ENCODE assay signal across 25 cellular contexts in the genomic region with DNA sequence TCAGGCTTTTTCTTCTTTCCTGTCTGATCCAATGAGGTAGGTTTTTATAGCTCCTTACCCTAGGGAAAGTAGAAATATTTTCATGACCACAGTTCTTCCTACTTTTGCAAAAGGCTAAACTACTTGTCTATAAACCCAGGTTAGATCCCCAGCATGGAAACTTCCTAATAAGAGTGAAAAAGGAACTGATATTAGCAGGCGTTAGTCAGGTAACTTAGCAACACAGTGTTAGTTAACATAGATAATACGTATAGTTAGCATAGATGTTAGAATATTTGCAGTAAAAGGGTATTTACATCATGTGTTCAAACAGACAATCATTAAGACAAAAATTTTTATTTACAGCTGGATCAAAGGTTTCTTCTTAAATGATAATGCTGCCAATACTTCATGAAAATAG.
DNase-seq lines count a peak whose midpoint lies in the region; ATAC-seq and TF ChIP-seq lines count a peak whose summit lies in the region.
"Had no signal": no experiment of that assay in that cellular context is flagged by ENCODE, and none has a peak within 500 bp of the region (broad histone marks: within the 10 kb centered on the region; RNA-seq: fewer than 3 reads in every experiment).

No MANE protein-coding gene starts in this region.

- ATAC-seq in HG03280 (IDR thresholded peaks at IDR 0.05; ENCODE audit: unreplicated experiment) (peak; percentile 60), HG03457 (IDR thresholded peaks at IDR 0.05; ENCODE audit: unreplicated experiment) (no peak), GM18498 (IDR thresholded peaks at IDR 0.05; ENCODE audit: unreplicated experiment) (no peak)
- ATAC-seq in stimulated activated memory B cell treated with anti-CD40 and anti-IgM and Interleukin-4, amounts not matched to agents 10 μg/mL and 1 μg/mL and 100 μg/mL, for 72 hours, result peak; percentile 65
- ATAC-seq in activated T-cell treated with anti-CD3 and anti-CD28 coated beads, Interleukin-2, amount 50 U/mL, for 72 hours (replicated peaks in 1 of 2), result no peak
- ATAC-seq: CD8-positive, alpha-beta T cell; HCT116; T-cell had no signal

- peaks cover 14% of the 10 kb centered on the region for H3K4me1 ChIP-seq in OCI-LY3 (ENCODE audit: low read length)
- H3K4me1 ChIP-seq: BLaER1 treated with 17β-estradiol and CSF1 and Interleukin-3, amounts not matched to agents 10 nM and 100 nM had no signal

- TF ChIP-seq CTCF in OCI-LY3 (IDR thresholded peaks at IDR 0.05; ENCODE audit: low read depth, low read length), result no peak

- H3K27ac ChIP-seq in OCI-LY3 (ENCODE audit: low read length), result no peak overlapping the region
- H3K27ac ChIP-seq: 22Rv1; BLaER1 treated with 17β-estradiol and CSF1 and Interleukin-3, amounts not matched to agents 10 nM and 100 nM; PC-9 had no signal

- no peak overlapping the region for H3K4me3 ChIP-seq in OCI-LY3 (ENCODE audit: low read length)
- H3K4me3 ChIP-seq: BLaER1 treated with 17β-estradiol and CSF1 and Interleukin-3, amounts not matched to agents 10 nM and 100 nM; PC-9 had no signal

- no peaks in the 10 kb centered on the region for H3K9me3 Mint-ChIP-seq in stimulated activated memory B cell treated with anti-CD40 and anti-IgM and Interleukin-4, amounts not matched to agents 10 μg/mL and 1 μg/mL and 100 μg/mL, for 72 hours
- H3K9me3 Mint-ChIP-seq in activated T-cell treated with anti-CD3 and anti-CD28 coated beads, Interleukin-2, amount 50 U/mL, for 72 hours, result no peaks in the 10 kb centered on the region
- H3K9me3 Mint-ChIP-seq: CD8-positive, alpha-beta T cell; T-cell had no signal

- peak overlapping the region; percentile 40 for H3K4me2 ChIP-seq in OCI-LY3 (ENCODE audit: low read length)
- H3K4me2 ChIP-seq: BLaER1 treated with 17β-estradiol and CSF1 and Interleukin-3, amounts not matched to agents 10 nM and 100 nM; PC-9 had no signal

- H2AFZ ChIP-seq in OCI-LY3 (ENCODE audit: low read depth, low read length), result no peak overlapping the region
- H2AFZ ChIP-seq: PC-9 had no signal

- H3K4me3 Mint-ChIP-seq in stimulated activated memory B cell treated with anti-CD40 and anti-IgM and Interleukin-4, amounts not matched to agents 10 μg/mL and 1 μg/mL and 100 μg/mL, for 72 hours, result no peak overlapping the region
- no peak overlapping the region for H3K4me3 Mint-ChIP-seq in activated T-cell treated with anti-CD3 and anti-CD28 coated beads, Interleukin-2, amount 50 U/mL, for 72 hours
- H3K4me3 Mint-ChIP-seq: CD8-positive, alpha-beta T cell; T-cell had no signal

- H3K36me3 Mint-ChIP-seq in stimulated activated memory B cell treated with anti-CD40 and anti-IgM and Interleukin-4, amounts not matched to agents 10 μg/mL and 1 μg/mL and 100 μg/mL, for 72 hours, result no peaks in the 10 kb centered on the region
- no peaks in the 10 kb centered on the region for H3K36me3 Mint-ChIP-seq in activated T-cell treated with anti-CD3 and anti-CD28 coated beads, Interleukin-2, amount 50 U/mL, for 72 hours (ENCODE audit: insufficient read depth in 2 of 2)
- H3K36me3 Mint-ChIP-seq: CD8-positive, alpha-beta T cell; T-cell had no signal

- no peaks in the 10 kb centered on the region for H3K9me3 ChIP-seq in OCI-LY3 (ENCODE audit: insufficient read depth, low read length)

- H3K36me3 ChIP-seq in OCI-LY3 (replicated peaks; ENCODE audit: low read depth, low read length), result no peaks in the 10 kb centered on the region
- H3K36me3 ChIP-seq: BLaER1 treated with 17β-estradiol and CSF1 and Interleukin-3, amounts not matched to agents 10 nM and 100 nM had no signal

- no peaks in the 10 kb centered on the region for H3K27me3 Mint-ChIP-seq in stimulated activated memory B cell treated with anti-CD40 and anti-IgM and Interleukin-4, amounts not matched to agents 10 μg/mL and 1 μg/mL and 100 μg/mL, for 72 hours
- peaks cover 11% of the 10 kb centered on the region for H3K27me3 Mint-ChIP-seq in activated T-cell treated with anti-CD3 and anti-CD28 coated beads, Interleukin-2, amount 50 U/mL, for 72 hours (ENCODE audit: low read depth)

- no peak overlapping the region for H3K9ac ChIP-seq in OCI-LY3 (ENCODE audit: low read length)
- H3K9ac ChIP-seq: BLaER1 treated with 17β-estradiol and CSF1 and Interleukin-3, amounts not matched to agents 10 nM and 100 nM had no signal

- no peak overlapping the region for H3K27ac Mint-ChIP-seq in stimulated activated memory B cell treated with anti-CD40 and anti-IgM and Interleukin-4, amounts not matched to agents 10 μg/mL and 1 μg/mL and 100 μg/mL, for 72 hours
- H3K27ac Mint-ChIP-seq in activated T-cell treated with anti-CD3 and anti-CD28 coated beads, Interleukin-2, amount 50 U/mL, for 72 hours, result no peak overlapping the region
- H3K27ac Mint-ChIP-seq: CD8-positive, alpha-beta T cell; T-cell had no signal

- H3K4me1 Mint-ChIP-seq in stimulated activated memory B cell treated with anti-CD40 and anti-IgM and Interleukin-4, amounts not matched to agents 10 μg/mL and 1 μg/mL and 100 μg/mL, for 72 hours, result no peaks in the 10 kb centered on the region
- H3K4me1 Mint-ChIP-seq in activated T-cell treated with anti-CD3 and anti-CD28 coated beads, Interleukin-2, amount 50 U/mL, for 72 hours (ENCODE audit: low read depth), result no peaks in the 10 kb centered on the region
- H3K4me1 Mint-ChIP-seq: T-cell had no signal

- DNase-seq in NCI-H748 (lab: John Stamatoyannopoulos, UW; ENCODE audit: unreplicated experiment), result peak; percentile 19
- no peak for DNase-seq in NCI-H748 treated with DMSO at 0.1 percent for 48 hours (lab: John Stamatoyannopoulos, UW)
- no peak for DNase-seq in activated T-cell treated with anti-CD3 and anti-CD28 coated beads, Interleukin-2, amount 50 U/mL, for 72 hours
- DNase-seq: ACHN; CD8-positive, alpha-beta T cell; DMS153; GOT3; KBM-7; MM.1S; NCI-H1092; NCI-H1436; NCI-H187 treated with DMSO at 0.1 percent for 48 hours; NCI-H2107; NCI-H69; PC-9; SIG-M5; T-cell had no signal

- no peaks in the 10 kb centered on the region for H3K27me3 ChIP-seq in OCI-LY3 (ENCODE audit: low read depth, low read length)
- H3K27me3 ChIP-seq: BLaER1 treated with 17β-estradiol and CSF1 and Interleukin-3, amounts not matched to agents 10 nM and 100 nM had no signal

- H3K79me2 ChIP-seq in OCI-LY3 (ENCODE audit: low read length), result no peaks in the 10 kb centered on the region

- no peaks in the 10 kb centered on the region for H4K20me1 ChIP-seq in OCI-LY3 (ENCODE audit: insufficient read depth, low read length)
- H4K20me1 ChIP-seq: BLaER1 treated with 17β-estradiol and CSF1 and Interleukin-3, amounts not matched to agents 10 nM and 100 nM had no signal

Comparison
In these comparisons a context has a peak if more than half of its experiments do, and no peak if none do; other contexts are left out.
1. ATAC-seq: peak in HG03280 (single experiment) and stimulated activated memory B cell treated with anti-CD40 and anti-IgM and Interleukin-4, amounts not matched to agents 10 μg/mL and 1 μg/mL and 100 μg/mL, for 72 hours (single experiment); none in activated T-cell treated with anti-CD3 and anti-CD28 coated beads, Interleukin-2, amount 50 U/mL, for 72 hours (0 of 2), HG03457 (single experiment) and GM18498 (single experiment).